12 cellular contexts compared by ENCODE assay signal in genomic region chr3:13513051-13513912, GRCh38. TPM values are rescaled to one million over a fixed set of nuclear protein-coding genes. Genes with fewer than 3 reads are reported as not detected.
A peak's percentile ranks its signal among the peaks of the same experiment; 100 is the strongest.
DNase-seq lines count a peak whose midpoint lies in the region; ATAC-seq, FAIRE-seq and TF ChIP-seq lines count a peak whose summit lies in the region.
"Had no signal": no experiment of that assay in that cellular context is flagged by ENCODE, and none has a peak within 500 bp of the region (broad histone marks: within the 10 kb centered on the region; RNA-seq: fewer than 3 reads in every experiment).

No MANE protein-coding gene starts in this region.

- TF ChIP-seq CTCF in GM12878 (IDR thresholded peaks at IDR 0.05 in 2 of 3, conservative IDR thresholded peaks at IDR 0.05 in 1 of 3; ENCODE audit: control insufficient read depth in 2 of 3, extremely low read depth in 1 of 3, insufficient read depth in 1 of 3, low read depth in 3 of 3, low read length in 3 of 3), result no peak
- no peak for TF ChIP-seq CTCF in hepatocyte (IDR thresholded peaks at IDR 0.05; ENCODE audit: poor library complexity)
- TF ChIP-seq CTCF in activated CD8-positive, alpha-beta T cell treated with anti-CD3 and anti-CD28 coated beads for 36 hours (IDR thresholded peaks at IDR 0.05), result no peak

- POLR2A ChIA-PET in GM12878 (lab: Charles Lee), result no interaction called here
- POLR2A ChIA-PET in activated CD8-positive, alpha-beta T cell treated with anti-CD3 and anti-CD28 coated beads for 36 hours (lab: Charles Lee), result no interaction called here

- intact Hi-C loops in GM12878 (cut with micrococcal nuclease; ENCODE audit: unreplicated experiment), result no loop called here
- intact Hi-C loops in activated CD8-positive, alpha-beta T cell treated with anti-CD3 and anti-CD28 coated beads for 36 hours (cut with micrococcal nuclease), result no loop called here

- H4K20me1 ChIP-seq in GM12878 (ENCODE audit: control insufficient read depth, insufficient read depth) (no peaks in the 10 kb centered on the region), hepatocyte (ENCODE audit: insufficient read depth, poor library complexity, severe bottlenecking) (no peaks in the 10 kb centered on the region)

- DNase-seq in GM04504 (ENCODE audit: low read depth) (peak; percentile 71), GM12878 (ENCODE audit: low read depth, low spot score) (no peak), hepatocyte (ENCODE audit: low spot score) (peak; percentile 52)
- no peak for DNase-seq in activated CD8-positive, alpha-beta T cell treated with anti-CD3 and anti-CD28 coated beads for 36 hours
- no peak for DNase-seq in activated CD8-positive, alpha-beta memory T cell treated with anti-CD3 and anti-CD28 coated beads, Interleukin-2, amount 50 U/mL, for 48 hours
- DNase-seq: SJCRH30 had no signal

- H3K9ac ChIP-seq in GM12878 (ENCODE audit: control insufficient read depth, insufficient read depth, low read length), result no peak overlapping the region

- no peak overlapping the region for H3K4me3 ChIP-seq in GM12878
- H3K4me3 ChIP-seq in hepatocyte, result no peak overlapping the region
- H3K4me3 ChIP-seq in skin epidermis, result no peak overlapping the region
- H3K4me3 ChIP-seq: SJCRH30 had no signal

- H3K36me3 Mint-ChIP-seq in activated CD8-positive, alpha-beta T cell treated with anti-CD3 and anti-CD28 coated beads for 36 hours (ENCODE audit: low read depth), result no peaks in the 10 kb centered on the region

- CTCF ChIA-PET in GM12878 (lab: Yijun Ruan, JAX), result interaction anchor here (0.8 to 2.3 kb wide), 4 partner anchors 17 to 135 kb away, joined by 3 to 5 read pairs (median 3); no protein-coding TSS in a partner anchor
- CTCF ChIA-PET in activated CD8-positive, alpha-beta T cell treated with anti-CD3 and anti-CD28 coated beads for 36 hours (lab: Charles Lee), result interaction anchor here (1.0 kb wide), 1 partner anchor 17 kb away, joined by 3 read pairs; no protein-coding TSS in a partner anchor

- RAD21 ChIA-PET in GM12878 (lab: Charles Lee; ENCODE audit: unreplicated experiment), result no interaction called here

- peaks cover 5% of the 10 kb centered on the region; the same call in 1 of the 2 replicates for H3K4me1 ChIP-seq in GM12878 (ENCODE audit: control insufficient read depth, insufficient read depth, low read length)
- peaks cover 16% of the 10 kb centered on the region for H3K4me1 ChIP-seq in hepatocyte (ENCODE audit: insufficient read depth)
- H3K4me1 ChIP-seq: SJCRH30 had no signal

- H3K36me3 ChIP-seq in GM12878 (ENCODE audit: control insufficient read depth in 2 of 2, insufficient read depth in 2 of 2, low read length in 1 of 2), result no peaks in the 10 kb centered on the region
- H3K36me3 ChIP-seq in hepatocyte (replicated peaks; ENCODE audit: insufficient read depth, low read depth), result no peaks in the 10 kb centered on the region
- H3K36me3 ChIP-seq: SJCRH30 had no signal

- H3K27me3 ChIP-seq in GM12878 (replicated peaks in 1 of 2; ENCODE audit: control insufficient read depth in 2 of 2, insufficient read depth in 2 of 2, low read length in 1 of 2) (no peaks in the 10 kb centered on the region), hepatocyte (no peaks in the 10 kb centered on the region)

- H3K27ac Mint-ChIP-seq in activated CD8-positive, alpha-beta T cell treated with anti-CD3 and anti-CD28 coated beads for 36 hours, result no peak overlapping the region

- no peak overlapping the region for H3K4me2 ChIP-seq in GM12878 (ENCODE audit: control insufficient read depth, insufficient read depth)
- H3K4me2 ChIP-seq in hepatocyte, result no peak overlapping the region

- H3K27ac ChIP-seq in GM12878 (ENCODE audit: control insufficient read depth, insufficient read depth), result no peak overlapping the region
- peak overlapping the region; percentile 92 for H3K27ac ChIP-seq in hepatocyte
- peak overlapping the region in 20 of 21 experiments; percentile 21 to 90 (median 66) for H3K27ac ChIP-seq in skin epidermis
- H3K27ac ChIP-seq: HL-60, SJCRH30 had no signal

- BruUV-seq in GM12878 (replicated peaks; lab: Mats Ljungman, UMichigan), result no TSS peak

- no peak for TF ChIP-seq POLR2A in GM12878 (IDR thresholded peaks at IDR 0.05; ENCODE audit: low read depth, low read length)

- no peak overlapping the region for H2AFZ ChIP-seq in GM12878 (ENCODE audit: control insufficient read depth, low read depth, low read length)
- H2AFZ ChIP-seq in hepatocyte, result no peak overlapping the region

- WGBS in GM12878 (ENCODE audit: insufficient coverage, insufficient replicate concordance, low lambda C conversion rate, missing lambda C conversion rate), result 64% methylated on average over 20 of the region's 20 CpGs
- 54% methylated on average over 20 of the region's 20 CpGs for WGBS in hepatocyte (ENCODE audit: low lambda C conversion rate, missing lambda C conversion rate)

- SMC1A ChIA-PET in GM12878 (lab: Charles Lee; ENCODE audit: uncharacterized antibody, unreplicated experiment), result no interaction called here

- H3K9me2 ChIP-seq in hepatocyte (replicated peaks; ENCODE audit: insufficient read depth), result no peaks in the 10 kb centered on the region

- in situ Hi-C loops in GM12878 (cut with MboI), result no loop called here

- no peaks in the 10 kb centered on the region for H3K79me2 ChIP-seq in GM12878 (ENCODE audit: control insufficient read depth, insufficient read depth, low read length)
- no peaks in the 10 kb centered on the region for H3K79me2 ChIP-seq in hepatocyte

- H3K9me3 ChIP-seq in GM12878 (replicated peaks; ENCODE audit: control insufficient read depth, insufficient read depth, low read length), result no peaks in the 10 kb centered on the region
- no peaks in the 10 kb centered on the region for H3K9me3 ChIP-seq in hepatocyte (ENCODE audit: low read depth)
- H3K9me3 ChIP-seq: SJCRH30 had no signal

- no peaks in the 10 kb centered on the region for H3K27me3 Mint-ChIP-seq in activated CD8-positive, alpha-beta T cell treated with anti-CD3 and anti-CD28 coated beads for 36 hours

- H3K9me3 Mint-ChIP-seq in activated CD8-positive, alpha-beta T cell treated with anti-CD3 and anti-CD28 coated beads for 36 hours, result no peaks in the 10 kb centered on the region

- TF ChIP-seq RAD21 in GM12878 (IDR thresholded peaks at IDR 0.05; ENCODE audit: insufficient read depth, low read depth, low read length), result no peak

- peak; percentile 68 for ATAC-seq in GM12878
- ATAC-seq in activated CD8-positive, alpha-beta T cell treated with anti-CD3 and anti-CD28 coated beads for 36 hours, result no peak
- no peak for ATAC-seq in HG03135 (IDR thresholded peaks at IDR 0.05; ENCODE audit: unreplicated experiment)
- no peak for ATAC-seq in GM21576 (IDR thresholded peaks at IDR 0.05; ENCODE audit: unreplicated experiment)

- no peak overlapping the region for H3K4me3 Mint-ChIP-seq in activated CD8-positive, alpha-beta T cell treated with anti-CD3 and anti-CD28 coated beads for 36 hours

- no peak for FAIRE-seq in GM12878 (lab: Jason Lieb, UNC)
- FAIRE-seq: endothelial cell of umbilical vein had no signal

- no peaks in the 10 kb centered on the region for H3K4me1 Mint-ChIP-seq in activated CD8-positive, alpha-beta T cell treated with anti-CD3 and anti-CD28 coated beads for 36 hours (ENCODE audit: low read depth)

- no peak for TF ChIP-seq EP300 in GM12878 (IDR thresholded peaks at IDR 0.05; ENCODE audit: borderline replicate concordance in 1 of 2, control insufficient read depth in 1 of 2, low read depth in 2 of 2, low read length in 2 of 2)

TF ChIP-seq in GM12878, 131 proteins besides CTCF, POLR2A, EP300 and RAD21 (continues in another document):
- TF ChIP-seq NR2F1 (conservative IDR thresholded peaks at IDR 0.05), result peak; percentile 58; the same call in 1 of the 2 replicates

RNA-seq across cellular contexts. Expression of gene HDAC11, which starts 33.2 kb away (rescaled TPM):
- 0.42 and 0.54 TPM in 2 replicates for total RNA-seq in GM12878 (2013; cell fraction: nucleolus; rRNA removed)
- 0.16 and 0.62 TPM in 2 replicates for total RNA-seq in GM12878 (2014; rRNA removed)
- total RNA-seq in GM12878 (2014; rRNA removed; fragmentation: Illumina TruSeq; extraction: Trizol), result 0.14 and 0.22 TPM in 2 replicates
- total RNA-seq in GM12878 (2021), result 0.33 and 0.80 TPM in 2 replicates
- 0.89 TPM for polyA plus RNA-seq in GM12878 (2011; ENCODE audit: low read depth)
- 0.73 and 0.75 TPM in 2 replicates for polyA plus RNA-seq in GM12878 (2011; rRNA removed)
- 1.1 and 1.2 TPM in 2 replicates for polyA plus RNA-seq in GM12878 (2011; cell fraction: cytosol; rRNA removed)
- polyA plus RNA-seq in GM12878 (2011; cell fraction: nucleus; rRNA removed), result 0.66 and 1.2 TPM in 2 replicates
- polyA plus RNA-seq in GM12878 (2012), result 0.95 and 1.7 TPM in 2 replicates
- 0.07 TPM in 1 of 2 replicates, not detected in the other for polyA plus RNA-seq in GM12878 (2014; fragmentation: Illumina TruSeq; extraction: Trizol)
- polyA plus RNA-seq in GM12878 (2014; fragmentation: Nextera tagmentation; extraction: Ambion mirVana), result under 1 TPM in 1 of 2 experiments, not detected in 1; 0.04 TPM
- 0.11 and 0.76 TPM in 2 replicates for polyA plus RNA-seq in GM12878 (2014; rRNA removed)
- polyA plus RNA-seq in GM12878 (2016; fragmentation: Nextera tagmentation; extraction: Ambion mirVana), result under 1 TPM; 0.11 to 0.13 TPM
- 0.66 and 1.2 TPM in 2 replicates for polyA minus RNA-seq in GM12878 (2011; rRNA and poly(A)+ RNA removed)
- polyA minus RNA-seq in GM12878 (2011; cell fraction: cytosol; rRNA and poly(A)+ RNA removed), result not detected in 2 replicates
- polyA minus RNA-seq in GM12878 (2011; cell fraction: nucleus; rRNA and poly(A)+ RNA removed), result 0.60 and 0.86 TPM in 2 replicates
- 8.1 and 8.4 TPM in 2 replicates for total RNA-seq in hepatocyte
- polyA plus RNA-seq in hepatocyte, result 12.3 and 17.2 TPM in 2 replicates
- total RNA-seq in activated CD8-positive, alpha-beta T cell treated with anti-CD3 and anti-CD28 coated beads for 36 hours, result 1 to 10 TPM; 1.8 to 2.0 TPM

RNA-seq across cellular contexts. Expression of gene FBLN2, which starts 35.6 kb away (rescaled TPM):
- not detected in 2 replicates for total RNA-seq in GM12878 (2013; cell fraction: nucleolus; rRNA removed)
- total RNA-seq in GM12878 (2014; rRNA removed), result 0.11 TPM in 2 replicates
- 0.13 TPM in 1 of 2 replicates, not detected in the other for total RNA-seq in GM12878 (2014; rRNA removed; fragmentation: Illumina TruSeq; extraction: Trizol)
- total RNA-seq in GM12878 (2021), result 0.27 and 0.41 TPM in 2 replicates
- 0.14 TPM for polyA plus RNA-seq in GM12878 (2011; ENCODE audit: low read depth)
- 0.03 and 0.04 TPM in 2 replicates for polyA plus RNA-seq in GM12878 (2011; rRNA removed)
- polyA plus RNA-seq in GM12878 (2011; cell fraction: cytosol; rRNA removed), result 0.03 and 0.06 TPM in 2 replicates
- 0.04 and 0.06 TPM in 2 replicates for polyA plus RNA-seq in GM12878 (2011; cell fraction: nucleus; rRNA removed)
- polyA plus RNA-seq in GM12878 (2012), result 0.12 and 0.32 TPM in 2 replicates
- 0.10 TPM in 1 of 2 replicates, not detected in the other for polyA plus RNA-seq in GM12878 (2014; fragmentation: Illumina TruSeq; extraction: Trizol)
- not detected for polyA plus RNA-seq in GM12878 (2014; fragmentation: Nextera tagmentation; extraction: Ambion mirVana)
- polyA plus RNA-seq in GM12878 (2014; rRNA removed), result 0.22 and 0.37 TPM in 2 replicates
- polyA plus RNA-seq in GM12878 (2016; fragmentation: Nextera tagmentation; extraction: Ambion mirVana), result under 1 TPM; 0.03 to 0.39 TPM
- polyA minus RNA-seq in GM12878 (2011; rRNA and poly(A)+ RNA removed), result not detected in 2 replicates
- polyA minus RNA-seq in GM12878 (2011; cell fraction: cytosol; rRNA and poly(A)+ RNA removed), result not detected in 2 replicates
- polyA minus RNA-seq in GM12878 (2011; cell fraction: nucleus; rRNA and poly(A)+ RNA removed), result not detected in 2 replicates
- 73.8 and 75.8 TPM in 2 replicates for total RNA-seq in hepatocyte
- 76.2 and 85.6 TPM in 2 replicates for polyA plus RNA-seq in hepatocyte
- 10 to 100 TPM in 1 of 2 experiments, 1 to 10 TPM in 1; 8.4 to 13.7 TPM for total RNA-seq in activated CD8-positive, alpha-beta T cell treated with anti-CD3 and anti-CD28 coated beads for 36 hours
- total RNA-seq: NCI-H460, SJCRH30 had no signal

Comparison
In these comparisons a context has a peak if more than half of its experiments do, and no peak if none do; other contexts are left out.
1. DNase-seq: peak in GM04504 (single experiment) and hepatocyte (single experiment); none in GM12878 (single experiment), activated CD8-positive, alpha-beta T cell treated with anti-CD3 and anti-CD28 coated beads for 36 hours (single experiment) and activated CD8-positive, alpha-beta memory T cell treated with anti-CD3 and anti-CD28 coated beads, Interleukin-2, amount 50 U/mL, for 48 hours (single experiment).
2. RNA of gene FBLN2, which starts 35.6 kb away (total RNA-seq): 73.8 to 75.8 TPM in hepatocyte and 8.4 to 13.7 TPM in activated CD8-positive, alpha-beta T cell treated with anti-CD3 and anti-CD28 coated beads for 36 hours; 0.11 to 0.41 TPM in GM12878; every median in the first group is over 4 times any median in the second.